ENCODE assay signal across 28 cellular contexts in the genomic region with DNA sequence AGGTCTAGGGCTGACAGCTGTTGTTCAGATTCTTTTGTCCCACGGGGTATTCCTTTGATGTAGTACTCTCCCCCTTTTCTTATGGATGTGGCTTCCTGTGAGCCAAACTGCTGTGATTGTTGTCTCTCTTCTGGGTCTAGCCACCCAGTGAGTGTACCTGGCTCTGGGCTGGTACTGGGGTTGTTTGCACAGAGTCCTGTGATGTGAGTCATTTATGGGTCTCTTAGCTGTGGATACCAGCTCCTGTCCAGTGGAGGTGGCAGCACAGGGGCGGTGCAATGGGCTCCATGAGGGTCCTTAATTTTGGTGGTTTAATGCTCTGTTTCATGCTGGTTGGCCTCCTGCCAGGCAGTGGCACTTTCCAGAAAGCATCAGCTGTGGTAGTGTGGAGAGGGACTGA.
"Had no signal": no experiment of that assay in that cellular context is flagged by ENCODE, and none has a peak within 500 bp of the region (broad histone marks: within the 10 kb centered on the region; RNA-seq: fewer than 3 reads in every experiment).

No MANE protein-coding gene starts in this region.

- H3K36me3 ChIP-seq: gastroesophageal sphincter, pancreas, prostate gland, sigmoid colon, thoracic aorta, upper lobe of left lung, WERI-Rb-1 had no signal

- H3K79me2 ChIP-seq: hepatocyte had no signal

- FAIRE-seq: endometrium, kidney, pancreas, small intestine had no signal

- H3K4me2 ChIP-seq: hepatocyte had no signal

- H3K4me1 ChIP-seq: gastroesophageal sphincter, pancreas, prostate gland, sigmoid colon, upper lobe of left lung had no signal

- ATAC-seq: activated naive CD8-positive, alpha-beta T cell treated with anti-CD3 and anti-CD28 coated beads, Interleukin-2, amount 50 U/mL, for 24 hours; activated T-cell treated with anti-CD3 and anti-CD28 coated beads, Interleukin-2, amount 50 U/mL, for 4 hours; activated T-helper 17 cell treated with anti-CD3 and anti-CD28 coated beads, Interleukin-2, amount 50 U/mL, for 72 hours; gastroesophageal sphincter; naive thymus-derived CD4-positive, alpha-beta T cell; pancreas; stimulated activated effector memory CD8-positive, alpha-beta T cell treated with anti-CD3 and anti-CD28 coated beads, Interleukin-12 subunit alpha, Interleukin-12 subunit beta, amount 100 ng/mL, for 72 hours had no signal

- DNase-seq: activated CD4-positive, alpha-beta memory T cell treated with anti-CD3 and anti-CD28 coated beads, Interleukin-2, amount 10 ng/mL, durations not matched to agents 7 days and 5 days; activated CD4-positive, alpha-beta T cell treated with anti-CD3 and anti-CD28 coated beads, Interleukin-2, amount 10 ng/mL, durations not matched to agents 7 days and 5 days; activated CD4-positive, CD25-positive, alpha-beta regulatory T cell treated with anti-CD3 and anti-CD28 coated beads, Interleukin-2, amount 50 U/mL, for 72 hours; activated naive CD8-positive, alpha-beta T cell treated with anti-CD3 and anti-CD28 coated beads, Interleukin-2, amount 50 U/mL, for 24 hours; activated T-cell treated with anti-CD3 and anti-CD28 coated beads, Interleukin-2, amount 50 U/mL, for 4 hours; amygdala; central memory CD4-positive, alpha-beta T cell; dermis blood vessel endothelial cell; effector CD4-positive, alpha-beta T cell; erythroblast; kidney; left colon; naive thymus-derived CD4-positive, alpha-beta T cell; nucleus accumbens; pancreas; sigmoid colon; small intestine; stimulated activated CD4-positive, alpha-beta T cell treated with anti-CD3 and anti-CD28 coated beads, Interleukin-4, amount 100 ng/mL, for 24 hours; T1000; upper lobe of left lung; WERI-Rb-1 had no signal

- H2AFZ ChIP-seq: hepatocyte had no signal

- H3K27me3 ChIP-seq: gastroesophageal sphincter, hepatocyte, pancreas, sigmoid colon, upper lobe of left lung had no signal

- H3K4me3 ChIP-seq: gastroesophageal sphincter, hepatocyte, pancreas, prostate gland, sigmoid colon, thoracic aorta, upper lobe of left lung had no signal

- H3K9me3 ChIP-seq: pancreas, prostate gland, thoracic aorta, upper lobe of left lung had no signal

- H3K27ac ChIP-seq: gastroesophageal sphincter, hepatocyte, pancreas, prostate gland, sigmoid colon, thoracic aorta, upper lobe of left lung, WERI-Rb-1 had no signal
